In genomic region chr17:77385750-77386501, GRCh38 we compare ENCODE assay signal across 9 cellular contexts.
DNase-seq lines count a peak whose midpoint lies in the region; ATAC-seq and TF ChIP-seq lines count a peak whose summit lies in the region.
"Had no signal": no experiment of that assay in that cellular context is flagged by ENCODE, and none has a peak within 500 bp of the region (broad histone marks: within the 10 kb centered on the region; RNA-seq: fewer than 3 reads in every experiment).

No MANE protein-coding gene starts in this region.

- H4K20me1 ChIP-seq in H9 (ENCODE audit: control insufficient read depth, insufficient read depth, insufficient read length) = peaks cover 4% of the 10 kb centered on the region

- TF ChIP-seq CTCF in vagina (IDR thresholded peaks at IDR 0.05) = no peak
- no peak for TF ChIP-seq CTCF in H9 (conservative IDR thresholded peaks at IDR 0.05)

- H3K23me2 ChIP-seq in H9 (ENCODE audit: insufficient read length, low read depth, low read length, poor library complexity, severe bottlenecking) = no peaks in the 10 kb centered on the region

- no peak overlapping the region for H4K91ac ChIP-seq in H9 (ENCODE audit: insufficient read length, low read depth, low read length)

- no peak for TF ChIP-seq POLR2A in erythroblast (IDR thresholded peaks at IDR 0.05; ENCODE audit: low read length)
- no peak for TF ChIP-seq POLR2A in vagina (IDR thresholded peaks at IDR 0.05)

- H3K36me3 Mint-ChIP-seq in activated naive CD8-positive, alpha-beta T cell treated with anti-CD3 and anti-CD28 coated beads, Interleukin-2, amount 10 ng/mL, durations not matched to agents 7 days and 5 days = peaks cover 6% of the 10 kb centered on the region
- H3K36me3 Mint-ChIP-seq in activated naive CD8-positive, alpha-beta T cell treated with anti-CD3 and anti-CD28 coated beads, Interleukin-2, amount 50 U/mL, for 24 hours (ENCODE audit: low read depth) = no peaks in the 10 kb centered on the region
- H3K36me3 Mint-ChIP-seq in naive thymus-derived CD8-positive, alpha-beta T cell = peaks cover 0 to 12% (median 0%) of the 10 kb centered on the region in 3 donors
- H3K36me3 Mint-ChIP-seq in H9 (ENCODE audit: insufficient read depth in 1 of 3, low read depth in 3 of 3) = peaks cover 4 to 9% (median 6%) of the 10 kb centered on the region in 3 experiments; a peak in 3 of 7 replicates

- no peaks in the 10 kb centered on the region for H3K36me3 ChIP-seq in vagina

- intact Hi-C loops in vagina (cut with DNase I) = no loop called here

- no peak for ATAC-seq in activated naive CD8-positive, alpha-beta T cell treated with anti-CD3 and anti-CD28 coated beads, Interleukin-2, amount 10 ng/mL, durations not matched to agents 7 days and 5 days (ENCODE audit: low read depth)
- ATAC-seq in activated naive CD8-positive, alpha-beta T cell treated with anti-CD3 and anti-CD28 coated beads, Interleukin-2, amount 50 U/mL, for 24 hours = no peak
- no peak for ATAC-seq in naive thymus-derived CD8-positive, alpha-beta T cell

- peaks cover 70% of the 10 kb centered on the region for H3K4me1 Mint-ChIP-seq in activated naive CD8-positive, alpha-beta T cell treated with anti-CD3 and anti-CD28 coated beads, Interleukin-2, amount 10 ng/mL, durations not matched to agents 7 days and 5 days
- H3K4me1 Mint-ChIP-seq in activated naive CD8-positive, alpha-beta T cell treated with anti-CD3 and anti-CD28 coated beads, Interleukin-2, amount 50 U/mL, for 24 hours = peaks cover 81% of the 10 kb centered on the region
- peaks cover 52 to 91% (median 88%) of the 10 kb centered on the region in 4 donors for H3K4me1 Mint-ChIP-seq in naive thymus-derived CD8-positive, alpha-beta T cell
- H3K4me1 Mint-ChIP-seq in H9 = peaks cover 61 to 85% of the 10 kb centered on the region in 2 experiments

- no peak overlapping the region for H2BK12ac ChIP-seq in H9 (ENCODE audit: insufficient read length, low read depth, low read length)

- H3K4me2 ChIP-seq in H9 (ENCODE audit: insufficient read depth, insufficient read length, low read length) = no peak overlapping the region

- H3K27ac ChIP-seq in vagina = peak overlapping the region; percentile 95
- H3K27ac ChIP-seq in H9 (ENCODE audit: insufficient read length, low read depth, low read length) = no peak overlapping the region

- no peak overlapping the region for H3K9ac ChIP-seq in H9 (ENCODE audit: extremely low read depth, insufficient read length, low read length)

- no peak overlapping the region for H2BK120ac ChIP-seq in H9 (ENCODE audit: low read depth, low read length, poor library complexity, severe bottlenecking)

- POLR2A ChIA-PET in activated naive CD8-positive, alpha-beta T cell treated with anti-CD3 and anti-CD28 coated beads, Interleukin-2, amount 10 ng/mL, durations not matched to agents 7 days and 5 days (lab: Charles Lee) = interaction anchor here (6.8 kb wide), 1 partner anchor 10 kb away, joined by 84 read pairs; no protein-coding TSS in a partner anchor
- POLR2A ChIA-PET in naive thymus-derived CD8-positive, alpha-beta T cell (lab: Charles Lee) = interaction anchor here (7.0 to 67.2 kb wide), 3 partner anchors 11 to 54 kb away, joined by 55 to 5369 read pairs (median 143); no protein-coding TSS in a partner anchor

- H3K4me3 ChIP-seq in vagina = no peak overlapping the region

- no peak overlapping the region for H2AK5ac ChIP-seq in H9 (ENCODE audit: insufficient read length, low read length)

- H3K4ac ChIP-seq in H9 (ENCODE audit: low read depth, low read length) = no peak overlapping the region

- H3K79me2 ChIP-seq in H9 (ENCODE audit: insufficient read depth, low read length) = peaks cover 20% of the 10 kb centered on the region; the same call in 1 of the 2 replicates

- H3K9me3 Mint-ChIP-seq in activated naive CD8-positive, alpha-beta T cell treated with anti-CD3 and anti-CD28 coated beads, Interleukin-2, amount 10 ng/mL, durations not matched to agents 7 days and 5 days = no peaks in the 10 kb centered on the region
- H3K9me3 Mint-ChIP-seq in activated naive CD8-positive, alpha-beta T cell treated with anti-CD3 and anti-CD28 coated beads, Interleukin-2, amount 50 U/mL, for 24 hours = no peaks in the 10 kb centered on the region
- no peaks in the 10 kb centered on the region for H3K9me3 Mint-ChIP-seq in naive thymus-derived CD8-positive, alpha-beta T cell
- H3K9me3 Mint-ChIP-seq in H9 = no peaks in the 10 kb centered on the region; a peak in 1 of 5 replicates
- H3K9me3 Mint-ChIP-seq: CD14-positive monocyte had no signal

- no peak overlapping the region for H2AFZ ChIP-seq in H9 (ENCODE audit: low read length)

- peak overlapping the region; percentile 58 for H3K27ac Mint-ChIP-seq in activated naive CD8-positive, alpha-beta T cell treated with anti-CD3 and anti-CD28 coated beads, Interleukin-2, amount 10 ng/mL, durations not matched to agents 7 days and 5 days
- H3K27ac Mint-ChIP-seq in activated naive CD8-positive, alpha-beta T cell treated with anti-CD3 and anti-CD28 coated beads, Interleukin-2, amount 50 U/mL, for 24 hours = no peak overlapping the region
- H3K27ac Mint-ChIP-seq in naive thymus-derived CD8-positive, alpha-beta T cell = peak overlapping the region; percentile 15 to 90 (median 60)
- H3K27ac Mint-ChIP-seq in H9 = peak overlapping the region in 1 of 3 experiments; percentile 35; a peak in 2 of 7 replicates

- no peak overlapping the region for H3T11ph ChIP-seq in H9 (ENCODE audit: low read length)

- H3K79me1 ChIP-seq in H9 (ENCODE audit: insufficient read depth, low read depth, low read length, poor library complexity, severe bottlenecking) = peaks cover 17% of the 10 kb centered on the region

- no peak overlapping the region for H3K23ac ChIP-seq in H9 (ENCODE audit: insufficient read length, low read depth, low read length)

- H3K4me1 ChIP-seq in vagina (peaks cover 96% of the 10 kb centered on the region), H9 (ENCODE audit: insufficient read depth, low read length) (peaks cover 15% of the 10 kb centered on the region; the same call in 1 of the 2 replicates)

- H4K5ac ChIP-seq in H9 (ENCODE audit: insufficient read length, low read depth, low read length) = no peak overlapping the region

- H3K14ac ChIP-seq in H9 (ENCODE audit: insufficient read depth, low read length) = no peak overlapping the region

- no peak overlapping the region for H2BK15ac ChIP-seq in H9 (ENCODE audit: low read depth, low read length)

- H3K18ac ChIP-seq in H9 (ENCODE audit: insufficient read length, low read depth, low read length) = no peak overlapping the region

- H3K4me3 Mint-ChIP-seq in activated naive CD8-positive, alpha-beta T cell treated with anti-CD3 and anti-CD28 coated beads, Interleukin-2, amount 10 ng/mL, durations not matched to agents 7 days and 5 days = no peak overlapping the region
- H3K4me3 Mint-ChIP-seq in activated naive CD8-positive, alpha-beta T cell treated with anti-CD3 and anti-CD28 coated beads, Interleukin-2, amount 50 U/mL, for 24 hours = no peak overlapping the region
- H3K4me3 Mint-ChIP-seq in naive thymus-derived CD8-positive, alpha-beta T cell = peak overlapping the region in 4 of 10 donors; percentile 14 to 78 (median 34)
- H3K4me3 Mint-ChIP-seq in H9 = no peak overlapping the region
- H3K4me3 Mint-ChIP-seq: CD14-positive monocyte had no signal

- WGBS in H9 (ENCODE audit: extremely low coverage, insufficient read length, low lambda C conversion rate) = no CpG with 5 or more reads among the region's 16 CpGs

- H3K56ac ChIP-seq in H9 (ENCODE audit: insufficient read length, low read depth, low read length) = no peak overlapping the region

- no peak for DNase-seq in activated naive CD8-positive, alpha-beta T cell treated with anti-CD3 and anti-CD28 coated beads, Interleukin-2, amount 10 ng/mL, durations not matched to agents 7 days and 5 days
- no peak for DNase-seq in activated naive CD8-positive, alpha-beta T cell treated with anti-CD3 and anti-CD28 coated beads, Interleukin-2, amount 50 U/mL, for 24 hours
- peak; percentile 34 to 61 for DNase-seq in erythroblast (lab: John Stamatoyannopoulos, UW)
- DNase-seq in naive thymus-derived CD8-positive, alpha-beta T cell = no peak
- DNase-seq in vagina (ENCODE audit: extremely low spot score in 2 of 2) = no peak
- no peak for DNase-seq in NAMALWA (ENCODE audit: low spot score)
- no peak for DNase-seq in H9
- no peak for DNase-seq in NCI-H146 (lab: John Stamatoyannopoulos, UW)

- H3K9me3 ChIP-seq in vagina (no peaks in the 10 kb centered on the region), H9 (ENCODE audit: control insufficient read depth, low read depth, low read length) (no peaks in the 10 kb centered on the region)

- no peaks in the 10 kb centered on the region for H3K27me3 Mint-ChIP-seq in activated naive CD8-positive, alpha-beta T cell treated with anti-CD3 and anti-CD28 coated beads, Interleukin-2, amount 10 ng/mL, durations not matched to agents 7 days and 5 days
- no peaks in the 10 kb centered on the region for H3K27me3 Mint-ChIP-seq in activated naive CD8-positive, alpha-beta T cell treated with anti-CD3 and anti-CD28 coated beads, Interleukin-2, amount 50 U/mL, for 24 hours
- H3K27me3 Mint-ChIP-seq in naive thymus-derived CD8-positive, alpha-beta T cell = no peaks in the 10 kb centered on the region
- no peaks in the 10 kb centered on the region for H3K27me3 Mint-ChIP-seq in H9 (ENCODE audit: low read depth)

- H2BK20ac ChIP-seq in H9 (ENCODE audit: low read depth, low read length, poor library complexity, severe bottlenecking) = no peak overlapping the region

- no peaks in the 10 kb centered on the region for H3K27me3 ChIP-seq in vagina
- H3K27me3 ChIP-seq in H9 (ENCODE audit: insufficient read depth, low read length) = no peaks in the 10 kb centered on the region

- no peak overlapping the region for H4K8ac ChIP-seq in H9 (replicated peaks; ENCODE audit: insufficient read length, low read depth, low read length)

- H2BK5ac ChIP-seq in H9 (ENCODE audit: insufficient read length, low read length) = no peak overlapping the region

Comparison
In these comparisons a context has a peak if more than half of its experiments do, and no peak if none do; other contexts are left out.
1. DNase-seq: peak in erythroblast (2 of 2); none in activated naive CD8-positive, alpha-beta T cell treated with anti-CD3 and anti-CD28 coated beads, Interleukin-2, amount 10 ng/mL, durations not matched to agents 7 days and 5 days (single experiment), activated naive CD8-positive, alpha-beta T cell treated with anti-CD3 and anti-CD28 coated beads, Interleukin-2, amount 50 U/mL, for 24 hours (single experiment), naive thymus-derived CD8-positive, alpha-beta T cell (0 of 10), vagina (0 of 2), NAMALWA (single experiment), H9 (single experiment) and NCI-H146 (single experiment).